In the genomic region with DNA sequence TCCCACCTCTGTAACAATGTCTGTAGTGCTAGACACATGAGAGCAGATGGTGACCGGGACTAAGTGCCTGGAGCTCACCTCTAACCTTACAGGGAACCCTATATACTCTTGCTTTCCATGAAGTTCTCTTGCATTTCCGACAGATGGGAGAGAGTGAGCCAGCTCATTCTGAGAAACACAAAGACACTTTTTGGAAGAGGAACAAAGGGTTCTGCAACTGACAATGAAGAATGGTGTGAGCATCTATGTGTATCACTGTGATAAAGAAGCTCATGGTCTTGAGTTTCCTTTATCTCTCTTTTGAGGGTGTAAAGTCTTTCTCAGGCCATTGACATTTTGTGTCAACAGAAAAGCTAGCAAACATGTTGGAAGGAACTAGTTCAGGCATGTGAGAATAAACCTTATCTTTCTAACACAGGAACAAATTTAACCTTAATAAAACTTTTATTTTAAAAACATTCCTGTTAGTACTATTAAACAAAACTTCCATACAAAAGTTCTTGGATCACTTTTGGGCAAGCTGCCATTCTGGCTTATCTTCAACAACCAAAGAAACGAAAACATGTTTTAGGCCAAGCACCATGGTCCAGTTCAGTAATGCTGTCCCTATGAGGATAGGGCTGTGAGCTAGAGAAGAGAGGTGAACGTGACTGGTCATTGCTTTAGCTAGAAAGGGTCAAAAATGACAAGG, we compare ENCODE assay signal across 12 cellular contexts.
A peak's percentile ranks its signal among the peaks of the same experiment; 100 is the strongest.
DNase-seq lines count a peak whose midpoint lies in the region; ATAC-seq and TF ChIP-seq lines count a peak whose summit lies in the region.
"Had no signal": no experiment of that assay in that cellular context is flagged by ENCODE, and none has a peak within 500 bp of the region (broad histone marks: within the 10 kb centered on the region; RNA-seq: fewer than 3 reads in every experiment).

No MANE protein-coding gene starts in this region.

- H3K36me3 ChIP-seq in adipocyte (ENCODE audit: control insufficient read depth, insufficient read depth, low read length, severe bottlenecking) (no peaks in the 10 kb centered on the region), muscle layer of duodenum (ENCODE audit: control insufficient read depth in 1 of 2, insufficient read depth in 2 of 2, low read length in 2 of 2) (no peaks in the 10 kb centered on the region)
- H3K36me3 ChIP-seq: vagina had no signal

- TF ChIP-seq CTCF in fibroblast of pulmonary artery (IDR thresholded peaks at IDR 0.05; ENCODE audit: low read length, missing control alignments) (no peak), GM20000 (IDR thresholded peaks at IDR 0.05; ENCODE audit: extremely low read depth, missing control alignments) (no peak)

- H3K9ac ChIP-seq in adipocyte (ENCODE audit: low read length) = peak overlapping the region; percentile 13

- DNase-seq in adipocyte (ENCODE audit: low read depth) = peak; percentile 15
- peak; percentile 61 for DNase-seq in fibroblast of pulmonary artery (ENCODE audit: low read depth)
- peak; percentile 79 for DNase-seq in ureter (ENCODE audit: low spot score)
- no peak for DNase-seq in GM20000 (ENCODE audit: low spot score)
- DNase-seq: activated CD4-positive, alpha-beta T cell treated with anti-CD3 and anti-CD28 coated beads, Interleukin-2, amount 50 U/mL, for 1 hour; NCI-H1417 treated with DMSO at 0.1 percent for 48 hours; NK-92 treated with Interleukin-12 subunit alpha and Interleukin-12 subunit beta, amount 100 ng/mL, for 24 hours had no signal

- peak overlapping the region; percentile 46 for H3K4me3 ChIP-seq in adipocyte (ENCODE audit: low read length)
- H3K4me3 ChIP-seq in fibroblast of pulmonary artery (replicated peaks; ENCODE audit: low read depth, low read length) = no peak overlapping the region
- H3K4me3 ChIP-seq in muscle layer of duodenum (ENCODE audit: low read depth in 1 of 2, low read length in 2 of 2) = no peak overlapping the region
- H3K4me3 ChIP-seq: GM12878, vagina had no signal

- H3K27me3 ChIP-seq in adipocyte (replicated peaks; ENCODE audit: control insufficient read depth, insufficient read depth, low read length) (no peaks in the 10 kb centered on the region), muscle layer of duodenum (ENCODE audit: low read depth, low read length) (no peaks in the 10 kb centered on the region)
- H3K27me3 ChIP-seq: vagina had no signal

- H3K4me1 ChIP-seq in adipocyte (ENCODE audit: control insufficient read depth, insufficient read depth, low read length) = peaks cover 15% of the 10 kb centered on the region
- H3K4me1 ChIP-seq in muscle layer of duodenum (ENCODE audit: control insufficient read depth in 1 of 2, insufficient read depth in 2 of 2, low read length in 2 of 2) = peaks cover 0 to 10% of the 10 kb centered on the region in 2 donors

- H3K27ac ChIP-seq in muscle layer of duodenum (ENCODE audit: low read length) = peak overlapping the region; percentile 2
- H3K27ac ChIP-seq: vagina had no signal

- ATAC-seq in HG03196 (IDR thresholded peaks at IDR 0.05; ENCODE audit: unreplicated experiment) = no peak
- no peak for ATAC-seq in HG02973 (IDR thresholded peaks at IDR 0.05; ENCODE audit: unreplicated experiment)
- ATAC-seq: GM12878 had no signal

- H3K9me3 ChIP-seq in adipocyte (ENCODE audit: control insufficient read depth, low read length) = no peaks in the 10 kb centered on the region
- H3K9me3 ChIP-seq in muscle layer of duodenum (ENCODE audit: control insufficient read depth in 1 of 2, low read length in 2 of 2) = peaks cover 0 to 3% of the 10 kb centered on the region in 2 donors
- H3K9me3 ChIP-seq: vagina had no signal
